ENCODE assay signal across 1 cellular context in the genomic region with DNA sequence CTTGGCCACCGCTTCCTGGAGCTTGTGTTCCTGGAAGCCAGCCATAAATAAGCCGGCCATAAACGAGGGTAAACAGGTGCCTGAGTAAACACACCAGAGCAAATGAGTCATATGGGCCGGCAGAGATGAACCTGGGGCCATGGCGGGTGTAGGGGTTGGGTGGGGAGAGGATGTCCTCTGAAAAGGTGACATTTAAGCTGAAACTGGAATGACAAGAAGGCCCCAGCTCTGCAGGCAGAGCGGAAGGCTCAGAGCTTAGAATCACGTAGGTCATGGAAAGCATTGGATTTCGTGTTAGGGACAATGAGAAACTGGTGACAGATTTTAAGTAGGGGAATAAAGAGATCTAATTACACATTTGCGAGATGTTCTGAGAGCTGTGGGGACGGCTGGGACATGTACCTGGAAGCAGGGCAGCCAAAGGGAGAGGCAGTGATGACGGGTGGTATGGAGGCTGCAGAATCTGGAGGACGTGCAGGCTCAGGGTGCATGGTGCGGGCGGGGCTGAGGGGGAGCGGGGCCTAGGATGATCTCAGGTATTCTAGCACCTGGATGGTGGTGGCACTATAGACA.
TF ChIP-seq lines count a peak whose summit lies in the region.

No MANE protein-coding gene starts in this region.

TF ChIP-seq in K562, 482 proteins besides CTCF, POLR2A, EP300 and RAD21 (continued from another document and continues in another):
- TF ChIP-seq, protein P1, sequence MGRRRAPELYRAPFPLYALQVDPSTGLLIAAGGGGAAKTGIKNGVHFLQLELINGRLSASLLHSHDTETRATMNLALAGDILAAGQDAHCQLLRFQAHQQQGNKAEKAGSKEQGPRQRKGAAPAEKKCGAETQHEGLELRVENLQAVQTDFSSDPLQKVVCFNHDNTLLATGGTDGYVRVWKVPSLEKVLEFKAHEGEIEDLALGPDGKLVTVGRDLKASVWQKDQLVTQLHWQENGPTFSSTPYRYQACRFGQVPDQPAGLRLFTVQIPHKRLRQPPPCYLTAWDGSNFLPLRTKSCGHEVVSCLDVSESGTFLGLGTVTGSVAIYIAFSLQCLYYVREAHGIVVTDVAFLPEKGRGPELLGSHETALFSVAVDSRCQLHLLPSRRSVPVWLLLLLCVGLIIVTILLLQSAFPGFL (CRISPR knock-in tag; IDR thresholded peaks at IDR 0.05) = no peak
- TF ChIP-seq ZNF324 (CRISPR knock-in tag; IDR thresholded peaks at IDR 0.05) = no peak
- TF ChIP-seq MYNN (IDR thresholded peaks at IDR 0.05) = no peak
- no peak for TF ChIP-seq MYNN (CRISPR knock-in tag; IDR thresholded peaks at IDR 0.05)
- TF ChIP-seq FOXK2 (conservative IDR thresholded peaks at IDR 0.05 in 1 of 2, IDR thresholded peaks at IDR 0.05 in 1 of 2; ENCODE audit: low read depth in 2 of 2) = peak; percentile 74 to 82
- TF ChIP-seq SIN3A (IDR thresholded peaks at IDR 0.05; ENCODE audit: borderline replicate concordance in 2 of 2, control insufficient read depth in 1 of 2, low read depth in 2 of 2, low read length in 2 of 2) = no peak
- TF ChIP-seq FOXA3 (CRISPR knock-in tag; conservative IDR thresholded peaks at IDR 0.05 in 1 of 2, IDR thresholded peaks at IDR 0.05 in 1 of 2) = peak; percentile 93 to 95
- TF ChIP-seq TAL1 (IDR thresholded peaks at IDR 0.05) = 0 out of 2 replicates have a peak, but pooled peaks have one; percentile 9
- TF ChIP-seq SMARCB1 (IDR thresholded peaks at IDR 0.05; ENCODE audit: insufficient read length, low read depth) = no peak
- TF ChIP-seq GABPB1 (CRISPR knock-in tag; IDR thresholded peaks at IDR 0.05) = no peak
- TF ChIP-seq ZNF165 (CRISPR knock-in tag; IDR thresholded peaks at IDR 0.05; ENCODE audit: borderline replicate concordance) = no peak
- no peak for TF ChIP-seq RBBP5 (IDR thresholded peaks at IDR 0.05; ENCODE audit: borderline replicate concordance, insufficient read depth, low read length, poor library complexity, severe bottlenecking)
- TF ChIP-seq JUND (IDR thresholded peaks at IDR 0.05; ENCODE audit: borderline replicate concordance, low read depth, low read length) = peak; percentile 90
- peak; percentile 83; the same call in 1 of the 3 replicates for TF ChIP-seq JUND (tag; IDR thresholded peaks at IDR 0.05; ENCODE audit: borderline replicate concordance, low read depth, low read length)
- TF ChIP-seq, protein P2, sequence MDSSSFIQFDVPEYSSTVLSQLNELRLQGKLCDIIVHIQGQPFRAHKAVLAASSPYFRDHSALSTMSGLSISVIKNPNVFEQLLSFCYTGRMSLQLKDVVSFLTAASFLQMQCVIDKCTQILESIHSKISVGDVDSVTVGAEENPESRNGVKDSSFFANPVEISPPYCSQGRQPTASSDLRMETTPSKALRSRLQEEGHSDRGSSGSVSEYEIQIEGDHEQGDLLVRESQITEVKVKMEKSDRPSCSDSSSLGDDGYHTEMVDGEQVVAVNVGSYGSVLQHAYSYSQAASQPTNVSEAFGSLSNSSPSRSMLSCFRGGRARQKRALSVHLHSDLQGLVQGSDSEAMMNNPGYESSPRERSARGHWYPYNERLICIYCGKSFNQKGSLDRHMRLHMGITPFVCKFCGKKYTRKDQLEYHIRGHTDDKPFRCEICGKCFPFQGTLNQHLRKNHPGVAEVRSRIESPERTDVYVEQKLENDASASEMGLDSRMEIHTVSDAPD (CRISPR knock-in tag; IDR thresholded peaks at IDR 0.05) = no peak
- no peak for TF ChIP-seq MCM3 (IDR thresholded peaks at IDR 0.05)
- TF ChIP-seq ZNF134 (CRISPR knock-in tag; conservative IDR thresholded peaks at IDR 0.05) = no peak
- TF ChIP-seq SAFB (IDR thresholded peaks at IDR 0.05; ENCODE audit: borderline replicate concordance, low read depth, low read length) = no peak
- TF ChIP-seq CEBPB (tag; IDR thresholded peaks at IDR 0.05) = no peak
- TF ChIP-seq RCOR1 (IDR thresholded peaks at IDR 0.05; ENCODE audit: borderline replicate concordance in 1 of 2, low read depth in 2 of 2, low read length in 2 of 2) = peak in 1 of 2 experiments; percentile 54; a peak in 1 of 4 replicates
- TF ChIP-seq, protein P3, sequence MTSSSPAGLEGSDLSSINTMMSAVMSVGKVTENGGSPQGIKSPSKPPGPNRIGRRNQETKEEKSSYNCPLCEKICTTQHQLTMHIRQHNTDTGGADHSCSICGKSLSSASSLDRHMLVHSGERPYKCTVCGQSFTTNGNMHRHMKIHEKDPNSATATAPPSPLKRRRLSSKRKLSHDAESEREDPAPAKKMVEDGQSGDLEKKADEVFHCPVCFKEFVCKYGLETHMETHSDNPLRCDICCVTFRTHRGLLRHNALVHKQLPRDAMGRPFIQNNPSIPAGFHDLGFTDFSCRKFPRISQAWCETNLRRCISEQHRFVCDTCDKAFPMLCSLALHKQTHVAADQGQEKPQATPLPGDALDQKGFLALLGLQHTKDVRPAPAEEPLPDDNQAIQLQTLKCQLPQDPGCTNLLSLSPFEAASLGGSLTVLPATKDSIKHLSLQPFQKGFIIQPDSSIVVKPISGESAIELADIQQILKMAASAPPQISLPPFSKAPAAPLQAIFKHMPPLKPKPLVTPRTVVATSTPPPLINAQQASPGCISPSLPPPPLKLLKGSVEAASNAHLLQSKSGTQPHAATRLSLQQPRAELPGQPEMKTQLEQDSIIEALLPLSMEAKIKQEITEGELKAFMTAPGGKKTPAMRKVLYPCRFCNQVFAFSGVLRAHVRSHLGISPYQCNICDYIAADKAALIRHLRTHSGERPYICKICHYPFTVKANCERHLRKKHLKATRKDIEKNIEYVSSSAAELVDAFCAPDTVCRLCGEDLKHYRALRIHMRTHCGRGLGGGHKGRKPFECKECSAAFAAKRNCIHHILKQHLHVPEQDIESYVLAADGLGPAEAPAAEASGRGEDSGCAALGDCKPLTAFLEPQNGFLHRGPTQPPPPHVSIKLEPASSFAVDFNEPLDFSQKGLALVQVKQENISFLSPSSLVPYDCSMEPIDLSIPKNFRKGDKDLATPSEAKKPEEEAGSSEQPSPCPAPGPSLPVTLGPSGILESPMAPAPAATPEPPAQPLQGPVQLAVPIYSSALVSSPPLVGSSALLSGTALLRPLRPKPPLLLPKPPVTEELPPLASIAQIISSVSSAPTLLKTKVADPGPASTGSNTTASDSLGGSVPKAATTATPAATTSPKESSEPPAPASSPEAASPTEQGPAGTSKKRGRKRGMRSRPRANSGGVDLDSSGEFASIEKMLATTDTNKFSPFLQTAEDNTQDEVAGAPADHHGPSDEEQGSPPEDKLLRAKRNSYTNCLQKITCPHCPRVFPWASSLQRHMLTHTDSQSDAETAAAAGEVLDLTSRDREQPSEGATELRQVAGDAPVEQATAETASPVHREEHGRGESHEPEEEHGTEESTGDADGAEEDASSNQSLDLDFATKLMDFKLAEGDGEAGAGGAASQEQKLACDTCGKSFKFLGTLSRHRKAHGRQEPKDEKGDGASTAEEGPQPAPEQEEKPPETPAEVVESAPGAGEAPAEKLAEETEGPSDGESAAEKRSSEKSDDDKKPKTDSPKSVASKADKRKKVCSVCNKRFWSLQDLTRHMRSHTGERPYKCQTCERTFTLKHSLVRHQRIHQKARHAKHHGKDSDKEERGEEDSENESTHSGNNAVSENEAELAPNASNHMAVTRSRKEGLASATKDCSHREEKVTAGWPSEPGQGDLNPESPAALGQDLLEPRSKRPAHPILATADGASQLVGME (CRISPR knock-in tag; IDR thresholded peaks at IDR 0.05) = no peak
- TF ChIP-seq RBM17 (IDR thresholded peaks at IDR 0.05; ENCODE audit: borderline replicate concordance, low read depth, low read length) = no peak
- peak; percentile 22; the same call in 1 of the 2 replicates for TF ChIP-seq CTBP1 (IDR thresholded peaks at IDR 0.05; ENCODE audit: borderline replicate concordance)
- TF ChIP-seq NR4A1 (CRISPR knock-in tag; IDR thresholded peaks at IDR 0.05) = no peak
- no peak for TF ChIP-seq NR4A1 (tag; IDR thresholded peaks at IDR 0.05)
- TF ChIP-seq, protein P4, sequence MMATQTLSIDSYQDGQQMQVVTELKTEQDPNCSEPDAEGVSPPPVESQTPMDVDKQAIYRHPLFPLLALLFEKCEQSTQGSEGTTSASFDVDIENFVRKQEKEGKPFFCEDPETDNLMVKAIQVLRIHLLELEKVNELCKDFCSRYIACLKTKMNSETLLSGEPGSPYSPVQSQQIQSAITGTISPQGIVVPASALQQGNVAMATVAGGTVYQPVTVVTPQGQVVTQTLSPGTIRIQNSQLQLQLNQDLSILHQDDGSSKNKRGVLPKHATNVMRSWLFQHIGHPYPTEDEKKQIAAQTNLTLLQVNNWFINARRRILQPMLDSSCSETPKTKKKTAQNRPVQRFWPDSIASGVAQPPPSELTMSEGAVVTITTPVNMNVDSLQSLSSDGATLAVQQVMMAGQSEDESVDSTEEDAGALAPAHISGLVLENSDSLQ (IDR thresholded peaks at IDR 0.05) = peak; percentile 43; the same call in 1 of the 2 replicates
- peak; percentile 68 for TF ChIP-seq FOSL1 (tag; conservative IDR thresholded peaks at IDR 0.05)
- TF ChIP-seq, protein P5, sequence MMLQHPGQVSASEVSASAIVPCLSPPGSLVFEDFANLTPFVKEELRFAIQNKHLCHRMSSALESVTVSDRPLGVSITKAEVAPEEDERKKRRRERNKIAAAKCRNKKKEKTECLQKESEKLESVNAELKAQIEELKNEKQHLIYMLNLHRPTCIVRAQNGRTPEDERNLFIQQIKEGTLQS (IDR thresholded peaks at IDR 0.05) = peak; percentile 81
- TF ChIP-seq, protein P5 (CRISPR knock-in tag; conservative IDR thresholded peaks at IDR 0.05) = no peak
- TF ChIP-seq, protein P6, sequence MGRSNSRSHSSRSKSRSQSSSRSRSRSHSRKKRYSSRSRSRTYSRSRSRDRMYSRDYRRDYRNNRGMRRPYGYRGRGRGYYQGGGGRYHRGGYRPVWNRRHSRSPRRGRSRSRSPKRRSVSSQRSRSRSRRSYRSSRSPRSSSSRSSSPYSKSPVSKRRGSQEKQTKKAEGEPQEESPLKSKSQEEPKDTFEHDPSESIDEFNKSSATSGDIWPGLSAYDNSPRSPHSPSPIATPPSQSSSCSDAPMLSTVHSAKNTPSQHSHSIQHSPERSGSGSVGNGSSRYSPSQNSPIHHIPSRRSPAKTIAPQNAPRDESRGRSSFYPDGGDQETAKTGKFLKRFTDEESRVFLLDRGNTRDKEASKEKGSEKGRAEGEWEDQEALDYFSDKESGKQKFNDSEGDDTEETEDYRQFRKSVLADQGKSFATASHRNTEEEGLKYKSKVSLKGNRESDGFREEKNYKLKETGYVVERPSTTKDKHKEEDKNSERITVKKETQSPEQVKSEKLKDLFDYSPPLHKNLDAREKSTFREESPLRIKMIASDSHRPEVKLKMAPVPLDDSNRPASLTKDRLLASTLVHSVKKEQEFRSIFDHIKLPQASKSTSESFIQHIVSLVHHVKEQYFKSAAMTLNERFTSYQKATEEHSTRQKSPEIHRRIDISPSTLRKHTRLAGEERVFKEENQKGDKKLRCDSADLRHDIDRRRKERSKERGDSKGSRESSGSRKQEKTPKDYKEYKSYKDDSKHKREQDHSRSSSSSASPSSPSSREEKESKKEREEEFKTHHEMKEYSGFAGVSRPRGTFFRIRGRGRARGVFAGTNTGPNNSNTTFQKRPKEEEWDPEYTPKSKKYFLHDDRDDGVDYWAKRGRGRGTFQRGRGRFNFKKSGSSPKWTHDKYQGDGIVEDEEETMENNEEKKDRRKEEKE (IDR thresholded peaks at IDR 0.05; ENCODE audit: borderline replicate concordance in 1 of 2, control insufficient read depth in 1 of 2, low read depth in 2 of 2, low read length in 1 of 2) = no peak
- no peak for TF ChIP-seq SP1 (CRISPR knock-in tag; IDR thresholded peaks at IDR 0.05)
- TF ChIP-seq ERF (CRISPR knock-in tag; IDR thresholded peaks at IDR 0.05) = no peak
- TF ChIP-seq, protein P7, sequence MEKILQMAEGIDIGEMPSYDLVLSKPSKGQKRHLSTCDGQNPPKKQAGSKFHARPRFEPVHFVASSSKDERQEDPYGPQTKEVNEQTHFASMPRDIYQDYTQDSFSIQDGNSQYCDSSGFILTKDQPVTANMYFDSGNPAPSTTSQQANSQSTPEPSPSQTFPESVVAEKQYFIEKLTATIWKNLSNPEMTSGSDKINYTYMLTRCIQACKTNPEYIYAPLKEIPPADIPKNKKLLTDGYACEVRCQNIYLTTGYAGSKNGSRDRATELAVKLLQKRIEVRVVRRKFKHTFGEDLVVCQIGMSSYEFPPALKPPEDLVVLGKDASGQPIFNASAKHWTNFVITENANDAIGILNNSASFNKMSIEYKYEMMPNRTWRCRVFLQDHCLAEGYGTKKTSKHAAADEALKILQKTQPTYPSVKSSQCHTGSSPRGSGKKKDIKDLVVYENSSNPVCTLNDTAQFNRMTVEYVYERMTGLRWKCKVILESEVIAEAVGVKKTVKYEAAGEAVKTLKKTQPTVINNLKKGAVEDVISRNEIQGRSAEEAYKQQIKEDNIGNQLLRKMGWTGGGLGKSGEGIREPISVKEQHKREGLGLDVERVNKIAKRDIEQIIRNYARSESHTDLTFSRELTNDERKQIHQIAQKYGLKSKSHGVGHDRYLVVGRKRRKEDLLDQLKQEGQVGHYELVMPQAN (IDR thresholded peaks at IDR 0.05; ENCODE audit: borderline replicate concordance) = no peak
- no peak for TF ChIP-seq GTF2E2 (tag; IDR thresholded peaks at IDR 0.05)
- TF ChIP-seq TARDBP (IDR thresholded peaks at IDR 0.05) = no peak
- TF ChIP-seq ARID1B (IDR thresholded peaks at IDR 0.05) = peak; percentile 79
- TF ChIP-seq KAT8 (IDR thresholded peaks at IDR 0.05; ENCODE audit: low read depth) = no peak
- TF ChIP-seq ATF7 (IDR thresholded peaks at IDR 0.05) = no peak
- TF ChIP-seq GABPB2 (CRISPR knock-in tag; conservative IDR thresholded peaks at IDR 0.05) = no peak
- peak; percentile 20; the same call in 1 of the 2 replicates for TF ChIP-seq TEAD4 (IDR thresholded peaks at IDR 0.05; ENCODE audit: low read length)
- no peak for TF ChIP-seq TEAD4 (CRISPR knock-in tag; IDR thresholded peaks at IDR 0.05; ENCODE audit: borderline replicate concordance)
- TF ChIP-seq CBFA2T3 (IDR thresholded peaks at IDR 0.05) = peak; percentile 51
- TF ChIP-seq RUNX1 (IDR thresholded peaks at IDR 0.05; ENCODE audit: low read depth) = no peak
- TF ChIP-seq JUN (IDR thresholded peaks at IDR 0.05; ENCODE audit: borderline replicate concordance, low read depth, low read length) = peak; percentile 81
- no peak for TF ChIP-seq JUN (CRISPR knock-in tag; IDR thresholded peaks at IDR 0.05; ENCODE audit: borderline replicate concordance)
- no peak for TF ChIP-seq ZNF239 (CRISPR knock-in tag; IDR thresholded peaks at IDR 0.05)
- no peak for TF ChIP-seq TEAD1 (CRISPR knock-in tag; IDR thresholded peaks at IDR 0.05)
- TF ChIP-seq, protein P8, sequence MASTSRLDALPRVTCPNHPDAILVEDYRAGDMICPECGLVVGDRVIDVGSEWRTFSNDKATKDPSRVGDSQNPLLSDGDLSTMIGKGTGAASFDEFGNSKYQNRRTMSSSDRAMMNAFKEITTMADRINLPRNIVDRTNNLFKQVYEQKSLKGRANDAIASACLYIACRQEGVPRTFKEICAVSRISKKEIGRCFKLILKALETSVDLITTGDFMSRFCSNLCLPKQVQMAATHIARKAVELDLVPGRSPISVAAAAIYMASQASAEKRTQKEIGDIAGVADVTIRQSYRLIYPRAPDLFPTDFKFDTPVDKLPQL (IDR thresholded peaks at IDR 0.05; ENCODE audit: extremely low read depth, insufficient read length) = no peak
- peak in 1 of 2 experiments; percentile 43; a peak in 1 of 4 replicates for TF ChIP-seq TBL1XR1 (IDR thresholded peaks at IDR 0.05; ENCODE audit: low read length in 2 of 2)
- TF ChIP-seq MEIS2 (IDR thresholded peaks at IDR 0.05; ENCODE audit: partially characterized antibody) = peak; percentile 87
- no peak for TF ChIP-seq ZNF140 (CRISPR knock-in tag; IDR thresholded peaks at IDR 0.05)
- no peak for TF ChIP-seq MEF2D (tag; conservative IDR thresholded peaks at IDR 0.05; ENCODE audit: low read depth)
